In the genomic region with DNA sequence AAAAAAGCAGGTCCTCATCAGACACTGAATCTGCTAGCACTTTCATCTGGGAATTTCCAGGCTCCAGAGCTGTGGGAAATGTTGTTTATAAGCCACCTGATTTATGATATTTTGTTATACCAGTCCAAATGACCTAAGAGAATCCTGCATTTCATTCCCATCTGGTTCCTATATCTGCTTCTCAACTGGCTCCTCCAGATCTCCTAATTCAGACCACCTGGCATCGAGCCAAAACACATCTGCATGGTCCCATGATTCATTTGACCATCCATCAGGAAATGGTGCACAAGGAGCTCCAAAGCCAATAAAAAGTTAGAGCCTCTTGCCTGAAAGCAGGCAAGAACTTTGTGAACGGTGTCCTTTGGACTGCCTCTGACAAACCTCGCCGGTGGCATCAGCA, we compare ENCODE assay signal across 26 cellular contexts.
DNase-seq lines count a peak whose midpoint lies in the region; TF ChIP-seq lines count a peak whose summit lies in the region.
"Had no signal": no experiment of that assay in that cellular context is flagged by ENCODE, and none has a peak within 500 bp of the region (broad histone marks: within the 10 kb centered on the region; RNA-seq: fewer than 3 reads in every experiment).

No MANE protein-coding gene starts in this region.

- H4K5ac ChIP-seq in mesendoderm (ENCODE audit: low read length): no peak overlapping the region

- H2BK15ac ChIP-seq in mesenchymal stem cell (ENCODE audit: low read depth, poor library complexity, severe bottlenecking) (no peak overlapping the region), mesendoderm (replicated peaks; ENCODE audit: low read depth) (no peak overlapping the region)

- H3K4me2 ChIP-seq in mesenchymal stem cell (ENCODE audit: low read length, poor library complexity, severe bottlenecking): no peak overlapping the region
- no peak overlapping the region for H3K4me2 ChIP-seq in mesendoderm (ENCODE audit: low read length)

- H4K8ac ChIP-seq in mesenchymal stem cell (ENCODE audit: low read length) (no peak overlapping the region), mesendoderm (ENCODE audit: low read depth, low read length) (no peak overlapping the region)

- POLR2A ChIA-PET in CD4-positive, alpha-beta memory T cell (lab: Charles Lee; ENCODE audit: partially characterized antibody): no interaction called here

- peaks cover 0 to 2% (median 0%) of the 10 kb centered on the region in 8 donors for H3K9me3 Mint-ChIP-seq in CD4-positive, alpha-beta memory T cell
- H3K9me3 Mint-ChIP-seq: activated naive CD4-positive, alpha-beta T cell treated with anti-CD3 and anti-CD28 coated beads, Interleukin-2, amount 50 U/mL, for 72 hours; stimulated activated naive B cell treated with anti-CD40 and anti-IgM and Interleukin-4, amounts not matched to agents 10 μg/mL and 1 μg/mL and 100 μg/mL, for 72 hours had no signal

- CTCF ChIA-PET in CD4-positive, alpha-beta memory T cell (lab: Charles Lee; ENCODE audit: partially characterized antibody): no interaction called here

- no peaks in the 10 kb centered on the region for H3K79me2 ChIP-seq in mesendoderm (ENCODE audit: control insufficient read depth, insufficient read depth, low read length)

- H3K79me1 ChIP-seq in mesenchymal stem cell (replicated peaks; ENCODE audit: low read length, poor library complexity, severe bottlenecking): no peaks in the 10 kb centered on the region
- H3K79me1 ChIP-seq in mesendoderm (ENCODE audit: low read length): no peaks in the 10 kb centered on the region

- H3K4me3 ChIP-seq in astrocyte of the spinal cord (ENCODE audit: low read depth, low read length) (no peak overlapping the region), mesenchymal stem cell (ENCODE audit: insufficient read depth in 1 of 2, low read depth in 1 of 2, low read length in 2 of 2) (no peak overlapping the region), mesendoderm (ENCODE audit: low read length) (no peak overlapping the region)
- no peak overlapping the region for H3K4me3 ChIP-seq in CD4-positive, alpha-beta memory T cell (ENCODE audit: low read length in 2 of 2)
- H3K4me3 ChIP-seq: ascending aorta, Peyer's patch, psoas muscle, SJSA1, skin epidermis, thoracic aorta had no signal

- H3K18ac ChIP-seq in mesenchymal stem cell (ENCODE audit: low read depth in 1 of 2, low read length in 2 of 2): no peak overlapping the region
- no peak overlapping the region for H3K18ac ChIP-seq in mesendoderm (ENCODE audit: low read length)

- H3K27ac Mint-ChIP-seq in CD4-positive, alpha-beta memory T cell: no peak overlapping the region
- H3K27ac Mint-ChIP-seq: activated CD8-positive, alpha-beta memory T cell treated with anti-CD3 and anti-CD28 coated beads, Interleukin-2, amount 10 ng/mL, durations not matched to agents 7 days and 5 days; activated naive CD4-positive, alpha-beta T cell treated with anti-CD3 and anti-CD28 coated beads, Interleukin-2, amount 50 U/mL, for 72 hours; B cell; H9; stimulated activated naive B cell treated with anti-CD40 and anti-IgM and Interleukin-4, amounts not matched to agents 10 μg/mL and 1 μg/mL and 100 μg/mL, for 72 hours; T-helper 17 cell had no signal

- no peaks in the 10 kb centered on the region for H3K4me1 Mint-ChIP-seq in CD4-positive, alpha-beta memory T cell
- H3K4me1 Mint-ChIP-seq: activated CD8-positive, alpha-beta memory T cell treated with anti-CD3 and anti-CD28 coated beads, Interleukin-2, amount 10 ng/mL, durations not matched to agents 7 days and 5 days; B cell; H9; stimulated activated naive B cell treated with anti-CD40 and anti-IgM and Interleukin-4, amounts not matched to agents 10 μg/mL and 1 μg/mL and 100 μg/mL, for 72 hours had no signal

- H2BK12ac ChIP-seq in mesenchymal stem cell (ENCODE audit: low read length in 2 of 2): no peak overlapping the region

- H3K27me3 ChIP-seq in mesenchymal stem cell (ENCODE audit: control insufficient read depth in 1 of 2, insufficient read depth in 1 of 2, low read length in 2 of 2) (peaks cover 0 to 34% of the 10 kb centered on the region in 2 experiments), mesendoderm (ENCODE audit: insufficient read depth, low read length, poor library complexity) (no peaks in the 10 kb centered on the region)
- H3K27me3 ChIP-seq in CD4-positive, alpha-beta memory T cell (ENCODE audit: insufficient read depth, low read length): no peaks in the 10 kb centered on the region
- H3K27me3 ChIP-seq: ascending aorta, Peyer's patch, SJSA1 had no signal

- intact Hi-C loops in CD4-positive, alpha-beta memory T cell (cut with micrococcal nuclease): no loop called here

- H2BK5ac ChIP-seq in mesenchymal stem cell (ENCODE audit: low read depth, low read length, poor library complexity, severe bottlenecking) (no peak overlapping the region), mesendoderm (ENCODE audit: low read length) (no peak overlapping the region)

- H2AK5ac ChIP-seq in mesenchymal stem cell (ENCODE audit: low read length, severe bottlenecking) (no peak overlapping the region), mesendoderm (ENCODE audit: low read length) (no peak overlapping the region)

- H3K23ac ChIP-seq in mesenchymal stem cell (ENCODE audit: low read length in 2 of 2): no peak overlapping the region
- no peak overlapping the region for H3K23ac ChIP-seq in mesendoderm (ENCODE audit: low read length)

- no peaks in the 10 kb centered on the region for H3K36me3 Mint-ChIP-seq in CD4-positive, alpha-beta memory T cell
- H3K36me3 Mint-ChIP-seq: activated CD8-positive, alpha-beta memory T cell treated with anti-CD3 and anti-CD28 coated beads, Interleukin-2, amount 10 ng/mL, durations not matched to agents 7 days and 5 days; activated naive CD4-positive, alpha-beta T cell treated with anti-CD3 and anti-CD28 coated beads, Interleukin-2, amount 50 U/mL, for 72 hours; stimulated activated naive B cell treated with anti-CD40 and anti-IgM and Interleukin-4, amounts not matched to agents 10 μg/mL and 1 μg/mL and 100 μg/mL, for 72 hours had no signal

- H3K4me3 Mint-ChIP-seq in CD4-positive, alpha-beta memory T cell: no peak overlapping the region
- H3K4me3 Mint-ChIP-seq: activated CD8-positive, alpha-beta memory T cell treated with anti-CD3 and anti-CD28 coated beads, Interleukin-2, amount 10 ng/mL, durations not matched to agents 7 days and 5 days; B cell; H9; stimulated activated naive B cell treated with anti-CD40 and anti-IgM and Interleukin-4, amounts not matched to agents 10 μg/mL and 1 μg/mL and 100 μg/mL, for 72 hours; T-helper 17 cell had no signal

- H3K14ac ChIP-seq in mesenchymal stem cell (ENCODE audit: low read length in 2 of 2): no peak overlapping the region

- H2AFZ ChIP-seq in mesenchymal stem cell (ENCODE audit: low read depth, low read length): no peak overlapping the region

- no peak for TF ChIP-seq CTCF in astrocyte of the spinal cord (IDR thresholded peaks at IDR 0.05; ENCODE audit: low read depth, low read length)

- H3K56ac ChIP-seq in mesendoderm (ENCODE audit: low read length): no peak overlapping the region

- H3K27ac ChIP-seq in mesenchymal stem cell (ENCODE audit: low read length, poor library complexity, severe bottlenecking) (no peak overlapping the region), mesendoderm (ENCODE audit: low read depth, low read length) (no peak overlapping the region)
- H3K27ac ChIP-seq in CD4-positive, alpha-beta memory T cell (ENCODE audit: low read depth, low read length): no peak overlapping the region
- H3K27ac ChIP-seq: ascending aorta, Peyer's patch, psoas muscle, SJSA1, thoracic aorta had no signal

- H2BK120ac ChIP-seq in mesenchymal stem cell (ENCODE audit: low read depth, low read length) (no peak overlapping the region), mesendoderm (ENCODE audit: low read depth, low read length) (no peak overlapping the region)

- H3K9ac ChIP-seq in mesenchymal stem cell (ENCODE audit: low read length) (no peak overlapping the region), mesendoderm (ENCODE audit: low read length) (no peak overlapping the region)

- H3K9me3 ChIP-seq in mesenchymal stem cell (ENCODE audit: control insufficient read depth, low read length): no peaks in the 10 kb centered on the region
- H3K9me3 ChIP-seq in CD4-positive, alpha-beta memory T cell (ENCODE audit: control insufficient read depth in 1 of 2, low read length in 2 of 2): no peaks in the 10 kb centered on the region
- H3K9me3 ChIP-seq: ascending aorta, Peyer's patch, psoas muscle, SJSA1, thoracic aorta had no signal

- H3K27me3 Mint-ChIP-seq in CD4-positive, alpha-beta memory T cell: peaks cover 11 to 16% of the 10 kb centered on the region in 2 donors

- H3K36me3 ChIP-seq in mesenchymal stem cell (ENCODE audit: control insufficient read depth in 1 of 2, insufficient read depth in 2 of 2, low read depth in 1 of 2, low read length in 2 of 2): no peaks in the 10 kb centered on the region
- no peaks in the 10 kb centered on the region for H3K36me3 ChIP-seq in mesendoderm (ENCODE audit: control insufficient read depth, insufficient read depth, low read length)
- H3K36me3 ChIP-seq in CD4-positive, alpha-beta memory T cell (ENCODE audit: insufficient read depth, low read length): no peaks in the 10 kb centered on the region
- H3K36me3 ChIP-seq: ascending aorta, Peyer's patch, SJSA1, thoracic aorta had no signal

- in situ Hi-C loops in Caki2 (cut with HindIII; ENCODE audit: low pct_unique_long_range_greater_than_20kb, low sequenced_read_pairs): no loop called here
- in situ Hi-C loops in astrocyte of the spinal cord (cut with HindIII; ENCODE audit: low sequenced_read_pairs): no loop called here

- H3K4me1 ChIP-seq in mesenchymal stem cell (ENCODE audit: control insufficient read depth, insufficient read depth, low read depth, low read length): no peaks in the 10 kb centered on the region
- no peaks in the 10 kb centered on the region for H3K4me1 ChIP-seq in mesendoderm (ENCODE audit: control insufficient read depth, low read depth, low read length)
- H3K4me1 ChIP-seq in CD4-positive, alpha-beta memory T cell (ENCODE audit: insufficient read depth, low read length): no peaks in the 10 kb centered on the region
- H3K4me1 ChIP-seq: ascending aorta, Peyer's patch, psoas muscle had no signal

- H3K4ac ChIP-seq in mesenchymal stem cell (ENCODE audit: low read depth in 1 of 2, low read length in 2 of 2): no peak overlapping the region
- no peak overlapping the region for H3K4ac ChIP-seq in mesendoderm (ENCODE audit: low read depth, low read length)

- 76% methylated on average over 4 of the region's 4 CpGs for WGBS in mesenchymal stem cell
- WGBS in mesendoderm (ENCODE audit: extremely low coverage, insufficient coverage, low lambda C conversion rate): no CpG with 5 or more reads among the region's 4 CpGs

- DNase-seq in Caki2 (ENCODE audit: low read depth) (peak; percentile 14), HCEC 1CT (peak; percentile 8), astrocyte of the spinal cord (ENCODE audit: low read depth, low spot score) (peak; percentile 60), mesenchymal stem cell (peak; percentile 16), GM19240 (ENCODE audit: insufficient read length, low spot score) (no peak), mesendoderm (no peak)
- no peak for DNase-seq in CD4-positive, alpha-beta memory T cell
- DNase-seq: activated CD4-positive, alpha-beta T cell treated with anti-CD3 and anti-CD28 coated beads for 48 hours; activated CD8-positive, alpha-beta memory T cell treated with anti-CD3 and anti-CD28 coated beads, Interleukin-2, amount 10 ng/mL, durations not matched to agents 7 days and 5 days; DMS79 treated with DMSO at 0.1 percent for 48 hours; H9; head of caudate nucleus; NCI-H1048; NCI-H2029; NCI-H226; NK-92 treated with Interleukin-12 subunit alpha and Interleukin-12 subunit beta, amount 100 ng/mL, for 24 hours; Peyer's patch; psoas muscle; stimulated activated naive B cell treated with anti-CD40 and anti-IgM and Interleukin-4, amounts not matched to agents 10 μg/mL and 1 μg/mL and 100 μg/mL, for 72 hours; T-helper 17 cell had no signal

- no peak overlapping the region for H4K91ac ChIP-seq in mesenchymal stem cell (ENCODE audit: low read length)

Comparison
In these comparisons a context has a peak if more than half of its experiments do, and no peak if none do; other contexts are left out.
1. DNase-seq: peak in Caki2 (single experiment), HCEC 1CT (single experiment), astrocyte of the spinal cord (single experiment) and mesenchymal stem cell (single experiment); none in GM19240 (single experiment), mesendoderm (single experiment) and CD4-positive, alpha-beta memory T cell (0 of 5).